ENCODE assay signal across 16 cellular contexts in the genomic region with DNA sequence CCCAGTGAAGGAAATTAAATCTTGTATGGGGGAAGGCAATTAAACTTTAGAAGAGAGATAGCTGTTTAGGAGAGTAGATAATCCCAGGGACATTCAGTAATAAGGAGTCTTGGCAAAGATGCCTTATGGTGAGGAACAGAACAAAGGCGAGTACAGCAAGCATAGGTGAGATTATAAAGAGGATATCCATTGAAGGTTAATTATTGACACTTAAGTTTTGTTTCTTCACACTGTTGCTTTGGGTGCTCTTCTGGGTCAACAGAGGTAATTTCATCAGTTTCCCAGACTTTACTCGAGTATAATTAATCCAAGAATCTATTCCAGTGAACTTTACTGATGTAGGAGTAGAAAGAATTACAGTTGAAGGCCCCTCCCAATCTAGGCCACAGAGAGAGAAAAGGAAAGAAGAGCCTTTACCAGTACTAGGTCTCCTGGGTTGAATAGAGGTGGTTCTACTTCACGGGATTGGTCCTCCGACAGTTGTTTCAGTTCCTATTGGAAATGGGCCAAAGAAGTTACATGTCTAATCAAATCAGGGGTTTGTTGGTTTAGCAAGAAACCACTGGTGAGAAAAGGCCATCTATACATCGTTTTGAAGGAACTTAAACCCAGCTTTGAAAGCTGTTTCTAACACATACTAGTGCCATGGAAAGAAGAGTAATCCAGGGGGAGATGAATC. TPM values are rescaled to one million over a fixed set of nuclear protein-coding genes. Genes with fewer than 3 reads are reported as not detected.
DNase-seq lines count a peak whose midpoint lies in the region; ATAC-seq, FAIRE-seq and TF ChIP-seq lines count a peak whose summit lies in the region.
"Had no signal": no experiment of that assay in that cellular context is flagged by ENCODE, and none has a peak within 500 bp of the region (broad histone marks: within the 10 kb centered on the region; RNA-seq: fewer than 3 reads in every experiment).

No MANE protein-coding gene starts in this region.

- peak; percentile 76 for FAIRE-seq in GM19239 (lab: Jason Lieb, UNC)
- FAIRE-seq: H54 had no signal

- no peak overlapping the region for H3K27ac Mint-ChIP-seq in naive thymus-derived CD4-positive, alpha-beta T cell
- H3K27ac Mint-ChIP-seq in osteocyte (ENCODE audit: unreplicated experiment): no peak overlapping the region
- H3K27ac Mint-ChIP-seq: nephron had no signal

- ATAC-seq in HG02610 (IDR thresholded peaks at IDR 0.05; ENCODE audit: unreplicated experiment) (peak; percentile 88), HG03442 (IDR thresholded peaks at IDR 0.05; ENCODE audit: unreplicated experiment) (peak; percentile 85)
- peak; percentile 40 for ATAC-seq in naive thymus-derived CD4-positive, alpha-beta T cell
- ATAC-seq: gastroesophageal sphincter had no signal

- no peak overlapping the region for H3K27ac ChIP-seq in naive thymus-derived CD4-positive, alpha-beta T cell (ENCODE audit: low read depth, low read length)
- H3K27ac ChIP-seq in suprapubic skin: no peak overlapping the region
- H3K27ac ChIP-seq: gastroesophageal sphincter, testis had no signal

- no peaks in the 10 kb centered on the region for H3K9me3 ChIP-seq in naive thymus-derived CD4-positive, alpha-beta T cell (ENCODE audit: control insufficient read depth in 2 of 3, low read length in 3 of 3)
- H3K9me3 ChIP-seq in suprapubic skin: no peaks in the 10 kb centered on the region
- H3K9me3 ChIP-seq: gastroesophageal sphincter, testis had no signal

- WGBS in suprapubic skin: 80% methylated on average over 5 of the region's 5 CpGs

- no peak for TF ChIP-seq POLR2A in suprapubic skin (IDR thresholded peaks at IDR 0.05)

- H3K27me3 Mint-ChIP-seq in naive thymus-derived CD4-positive, alpha-beta T cell: peaks cover 3 to 21% (median 17%) of the 10 kb centered on the region in 5 donors
- H3K27me3 Mint-ChIP-seq in osteocyte (ENCODE audit: unreplicated experiment): peaks cover 6% of the 10 kb centered on the region

- no peaks in the 10 kb centered on the region for H3K36me3 Mint-ChIP-seq in naive thymus-derived CD4-positive, alpha-beta T cell
- H3K36me3 Mint-ChIP-seq in osteocyte (ENCODE audit: unreplicated experiment): no peaks in the 10 kb centered on the region

- TF ChIP-seq CTCF in osteocyte (IDR thresholded peaks at IDR 0.05) (no peak), suprapubic skin (IDR thresholded peaks at IDR 0.05) (no peak)

- no peak for TF ChIP-seq EP300 in suprapubic skin (IDR thresholded peaks at IDR 0.05)

- H3K4me3 ChIP-seq in naive thymus-derived CD4-positive, alpha-beta T cell (ENCODE audit: low read length): no peak overlapping the region
- H3K4me3 ChIP-seq in suprapubic skin: no peak overlapping the region
- H3K4me3 ChIP-seq: gastroesophageal sphincter, testis had no signal

- intact Hi-C loops in naive thymus-derived CD4-positive, alpha-beta T cell (cut with micrococcal nuclease): no loop called here

- no peaks in the 10 kb centered on the region for H3K4me1 ChIP-seq in naive thymus-derived CD4-positive, alpha-beta T cell (ENCODE audit: control insufficient read depth in 2 of 2, insufficient read depth in 2 of 2, low read length in 2 of 2)
- no peaks in the 10 kb centered on the region for H3K4me1 ChIP-seq in suprapubic skin
- H3K4me1 ChIP-seq: gastroesophageal sphincter, testis had no signal

- H3K27me3 ChIP-seq in naive thymus-derived CD4-positive, alpha-beta T cell (ENCODE audit: control insufficient read depth in 2 of 2, insufficient read depth in 2 of 2, low read length in 2 of 2): no peaks in the 10 kb centered on the region
- H3K27me3 ChIP-seq in suprapubic skin: no peaks in the 10 kb centered on the region
- H3K27me3 ChIP-seq: gastroesophageal sphincter, testis had no signal

- no peak for DNase-seq in GM19239 (ENCODE audit: insufficient read length, low spot score)
- no peak for DNase-seq in naive thymus-derived CD4-positive, alpha-beta T cell
- no peak for DNase-seq in central memory CD4-positive, alpha-beta T cell
- no peak for DNase-seq in activated CD4-positive, CD25-positive, alpha-beta regulatory T cell treated with anti-CD3 and anti-CD28 coated beads, Interleukin-2, amount 50 U/mL, for 72 hours
- DNase-seq in osteocyte (ENCODE audit: extremely low spot score, unreplicated experiment): no peak
- DNase-seq in suprapubic skin (ENCODE audit: low spot score in 2 of 2): no peak
- DNase-seq: effector memory CD4-positive, alpha-beta T cell; kidney glomerular epithelial cell; NCI-H146; NCI-H69; testis had no signal

- H3K9me3 Mint-ChIP-seq in naive thymus-derived CD4-positive, alpha-beta T cell: peaks cover 0 to 5% (median 3%) of the 10 kb centered on the region in 11 donors
- H3K9me3 Mint-ChIP-seq in osteocyte (ENCODE audit: unreplicated experiment): peaks cover 5% of the 10 kb centered on the region

- POLR2A ChIA-PET in naive thymus-derived CD4-positive, alpha-beta T cell (lab: Charles Lee): no interaction called here

- peaks cover 0 to 3% (median 0%) of the 10 kb centered on the region in 7 donors for H3K4me1 Mint-ChIP-seq in naive thymus-derived CD4-positive, alpha-beta T cell
- no peaks in the 10 kb centered on the region for H3K4me1 Mint-ChIP-seq in osteocyte (ENCODE audit: unreplicated experiment)
- H3K4me1 Mint-ChIP-seq: nephron had no signal

- no peak overlapping the region for H3K4me3 Mint-ChIP-seq in naive thymus-derived CD4-positive, alpha-beta T cell
- no peak overlapping the region for H3K4me3 Mint-ChIP-seq in osteocyte (ENCODE audit: unreplicated experiment)
- H3K4me3 Mint-ChIP-seq: nephron had no signal

- CTCF ChIA-PET in naive thymus-derived CD4-positive, alpha-beta T cell (lab: Charles Lee): no interaction called here

- H3K36me3 ChIP-seq in naive thymus-derived CD4-positive, alpha-beta T cell (ENCODE audit: control insufficient read depth in 2 of 3, insufficient read depth in 3 of 3, low read length in 3 of 3): no peaks in the 10 kb centered on the region
- no peaks in the 10 kb centered on the region for H3K36me3 ChIP-seq in suprapubic skin
- H3K36me3 ChIP-seq: gastroesophageal sphincter had no signal

RNA-seq across cellular contexts. Expression of gene EPGN, which starts 27.2 kb away (rescaled TPM):
- total RNA-seq in naive thymus-derived CD4-positive, alpha-beta T cell: 1 to 10 TPM in 1 of 5 experiments, under 1 TPM in 3, not detected in 1; 0.29 to 1.1 (median 0.43) TPM
- polyA plus RNA-seq in naive thymus-derived CD4-positive, alpha-beta T cell: under 1 TPM in 1 of 2 donors, not detected in 1; 0.29 TPM
- total RNA-seq in osteocyte (0.30 TPM in 1 of 2 replicates, not detected in the other), suprapubic skin (10 to 100 TPM in 3 of 4 donors, 1 to 10 TPM in 1; 8.8 to 28.2 (median 16.5) TPM)

RNA-seq across cellular contexts. Expression of gene EREG, which starts 29.5 kb away (rescaled TPM):
- total RNA-seq in naive thymus-derived CD4-positive, alpha-beta T cell: 10 to 100 TPM in 2 of 5 experiments, not detected in 3; 10.3 to 37.7 TPM
- polyA plus RNA-seq in naive thymus-derived CD4-positive, alpha-beta T cell: not detected
- total RNA-seq in osteocyte: 1.3 and 2.2 TPM in 2 replicates
- 10 to 100 TPM in 2 of 4 donors, 1 to 10 TPM in 2; 9.4 to 63.8 (median 31.6) TPM for total RNA-seq in suprapubic skin
